ENCODE assay signal across 17 cellular contexts in the genomic region with DNA sequence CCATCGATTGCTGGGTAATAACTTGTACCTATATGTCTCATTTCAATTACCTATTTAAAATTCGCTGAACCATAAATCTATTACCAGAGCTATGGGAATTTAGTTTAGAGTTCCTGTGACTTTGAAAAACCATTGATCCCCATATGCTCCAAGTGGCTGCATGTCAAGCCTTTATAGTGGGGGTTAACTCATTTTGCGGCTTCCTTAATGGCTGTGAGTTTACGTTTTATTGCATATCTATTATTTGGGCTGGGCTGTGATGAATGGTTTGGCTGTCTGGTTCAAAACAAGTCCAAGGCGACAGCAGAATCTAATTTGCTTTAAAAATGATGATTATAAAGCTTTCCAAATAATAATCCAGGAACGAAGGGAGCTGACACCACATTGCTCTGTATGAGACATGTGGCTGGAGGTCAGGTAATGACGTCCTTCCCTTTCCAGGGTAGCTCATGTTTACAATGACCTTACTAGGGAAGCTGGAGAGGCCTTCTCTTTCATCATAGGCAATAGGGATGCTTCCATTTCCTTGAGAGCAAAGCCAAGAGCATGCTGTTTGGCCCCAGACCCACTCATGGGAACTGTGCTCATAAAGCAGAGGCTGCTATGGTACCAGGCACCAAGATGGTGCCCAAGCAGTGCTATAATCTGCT.
DNase-seq lines count a peak whose midpoint lies in the region; ATAC-seq and TF ChIP-seq lines count a peak whose summit lies in the region.
"Had no signal": no experiment of that assay in that cellular context is flagged by ENCODE, and none has a peak within 500 bp of the region (broad histone marks: within the 10 kb centered on the region; RNA-seq: fewer than 3 reads in every experiment).

No MANE protein-coding gene starts in this region.

- TF ChIP-seq RAD21 in IMR-90 (IDR thresholded peaks at IDR 0.05; ENCODE audit: low read length) = no peak

- H3K4me3 ChIP-seq in IMR-90 (ENCODE audit: insufficient read depth, low read depth, low read length) (no peak overlapping the region), choroid plexus epithelial cell (ENCODE audit: low read depth, low read length) (no peak overlapping the region), fibroblast of the aortic adventitia (ENCODE audit: low read depth, low read length) (no peak overlapping the region), aorta (ENCODE audit: low read length in 2 of 2) (no peak overlapping the region), mucosa of descending colon (no peak overlapping the region)
- H3K4me3 ChIP-seq: GM12878 had no signal

- 40% methylated on average over 1 of the region's 7 CpGs; no CpG with 5 or more reads in 1 of the 2 experiments for WGBS in IMR-90 (ENCODE audit: extremely low coverage in 2 of 2, insufficient read length in 1 of 2), 2 experiments
- 76 to 81% methylated on average over 7 of the region's 7 CpGs for WGBS in aorta, 2 donors

- H3K36me3 ChIP-seq in IMR-90 (ENCODE audit: control insufficient read depth, insufficient read depth, low read length) (no peaks in the 10 kb centered on the region), aorta (ENCODE audit: control insufficient read depth in 1 of 2, insufficient read depth in 2 of 2, low read length in 1 of 2) (no peaks in the 10 kb centered on the region), mucosa of descending colon (ENCODE audit: low read depth) (no peaks in the 10 kb centered on the region)
- H3K36me3 ChIP-seq: BE2C had no signal

- no peak overlapping the region for H3K4ac ChIP-seq in IMR-90 (ENCODE audit: low read depth, low read length)

- H3K27me3 ChIP-seq in IMR-90 (ENCODE audit: control insufficient read depth, insufficient read depth, low read length) (peaks cover 13% of the 10 kb centered on the region; the same call in 1 of the 2 replicates), aorta (ENCODE audit: control insufficient read depth in 1 of 2, insufficient read depth in 2 of 2, low read length in 1 of 2) (no peaks in the 10 kb centered on the region)
- H3K27me3 ChIP-seq: BE2C had no signal

- H3K9me3 ChIP-seq in IMR-90 (ENCODE audit: control insufficient read depth, insufficient read depth, low read length) (no peaks in the 10 kb centered on the region), aorta (ENCODE audit: control insufficient read depth, low read length) (no peaks in the 10 kb centered on the region), mucosa of descending colon (no peaks in the 10 kb centered on the region)
- H3K9me3 ChIP-seq: BE2C had no signal

- ATAC-seq in IMR-90 (ENCODE audit: low read depth) (no peak), aorta (ENCODE audit: low FRiP score) (peak; percentile 24), GM21619 (IDR thresholded peaks at IDR 0.05; ENCODE audit: unreplicated experiment) (no peak), mucosa of descending colon (no peak)
- ATAC-seq: GM12878, HepG2 had no signal

- H4K8ac ChIP-seq in IMR-90 (ENCODE audit: low read depth in 2 of 2, low read length in 2 of 2) = no peak overlapping the region

- no peak for TF ChIP-seq CTCF in IMR-90 (conservative IDR thresholded peaks at IDR 0.05; ENCODE audit: low read depth, low read length)
- no peak for TF ChIP-seq CTCF in choroid plexus epithelial cell (conservative IDR thresholded peaks at IDR 0.05; ENCODE audit: low read depth, low read length)
- TF ChIP-seq CTCF in fibroblast of the aortic adventitia (IDR thresholded peaks at IDR 0.05; ENCODE audit: insufficient read depth, low read length) = no peak
- TF ChIP-seq CTCF in mucosa of descending colon (IDR thresholded peaks at IDR 0.05) = no peak

- DNase-seq in IMR-90 (peak; percentile 16), choroid plexus epithelial cell (ENCODE audit: low read depth) (peak; percentile 29), fibroblast of the aortic adventitia (ENCODE audit: low read depth) (peak; percentile 4), aorta (no peak), mucosa of descending colon (no peak), activated gamma-delta T cell (lab: John Stamatoyannopoulos, UW) (no peak)
- no peak for DNase-seq in stimulated activated CD4-positive, alpha-beta T cell treated with anti-CD3 and anti-CD28 coated beads, Interleukin-12 subunit alpha, Interleukin-12 subunit beta, amount 100 ng/mL, for 4 hours
- DNase-seq: ACHN; BE2C; CD4-positive, alpha-beta memory T cell; DMS153; DMS79 treated with DMSO at 0.1 percent for 48 hours; EL; H9 had no signal

- no peak overlapping the region for H2AK5ac ChIP-seq in IMR-90 (ENCODE audit: low read depth, low read length)

- H2BK120ac ChIP-seq in IMR-90 (ENCODE audit: low read depth, low read length) = no peak overlapping the region

- no peak overlapping the region for H3K4me2 ChIP-seq in IMR-90 (ENCODE audit: low read depth, low read length)

- H3K27ac ChIP-seq in IMR-90 (ENCODE audit: insufficient read depth, low read length) (no peak overlapping the region), aorta (ENCODE audit: low read depth in 1 of 2, low read length in 2 of 2) (no peak overlapping the region)

- dilution Hi-C loops in IMR-90 (cut with HindIII; ENCODE audit: low sequenced_read_pairs, unreplicated experiment) = no loop called here

- H4K91ac ChIP-seq in IMR-90 (ENCODE audit: insufficient read depth, low read depth, low read length) = no peak overlapping the region

- no peak overlapping the region for H4K5ac ChIP-seq in IMR-90 (ENCODE audit: low read depth, low read length)

- no peak overlapping the region for H2BK20ac ChIP-seq in IMR-90 (ENCODE audit: low read depth, low read length)

- no peak overlapping the region for H3K23ac ChIP-seq in IMR-90 (ENCODE audit: low read depth, low read length)

- no peak overlapping the region for H3K14ac ChIP-seq in IMR-90 (replicated peaks; ENCODE audit: low read depth, low read length)

- no peaks in the 10 kb centered on the region for H4K20me1 ChIP-seq in IMR-90 (ENCODE audit: insufficient read depth, low read length)

- CTCF ChIA-PET in IMR-90 (lab: Yijun Ruan, JAX) = no interaction called here

- no peaks in the 10 kb centered on the region for H3K79me1 ChIP-seq in IMR-90 (ENCODE audit: low read depth in 1 of 2, low read length in 2 of 2)

- H3K4me1 ChIP-seq in IMR-90 (ENCODE audit: control insufficient read depth, insufficient read depth, low read length) (no peaks in the 10 kb centered on the region), aorta (ENCODE audit: control insufficient read depth in 1 of 2, insufficient read depth in 2 of 2, low read length in 2 of 2) (no peaks in the 10 kb centered on the region), mucosa of descending colon (ENCODE audit: low read depth) (no peaks in the 10 kb centered on the region)
- H3K4me1 ChIP-seq: BE2C had no signal

- no peak overlapping the region for H2AK9ac ChIP-seq in IMR-90 (replicated peaks; ENCODE audit: low read depth, low read length, poor library complexity)

- no peak for TF ChIP-seq POLR2A in IMR-90 (IDR thresholded peaks at IDR 0.05; ENCODE audit: low read depth, low read length)

- H2AFZ ChIP-seq in IMR-90 (replicated peaks; ENCODE audit: low read length, poor library complexity) = no peak overlapping the region

- in situ Hi-C loops in IMR-90 (cut with MboI; ENCODE audit: low sequenced_read_pairs) = no loop called here

- intact Hi-C loops in IMR-90 (cut with micrococcal nuclease) (no loop called here), aorta (cut with DNase I) (no loop called here), mucosa of descending colon (cut with DNase I, micrococcal nuclease) (no loop called here)

- POLR2A ChIA-PET in IMR-90 (lab: Charles Lee; ENCODE audit: unreplicated experiment) = no interaction called here

- no peak overlapping the region for H2BK5ac ChIP-seq in IMR-90 (ENCODE audit: low read depth, low read length, poor library complexity, severe bottlenecking)

- no peak overlapping the region for H3K56ac ChIP-seq in IMR-90 (ENCODE audit: extremely low read depth, insufficient read depth, low read length)

- H3K9me1 ChIP-seq in IMR-90 (ENCODE audit: insufficient read depth, low read length) = no peaks in the 10 kb centered on the region

- no TSS peak for BruUV-seq in IMR-90 (replicated peaks; lab: Mats Ljungman, UMichigan)

- H2BK15ac ChIP-seq in IMR-90 (ENCODE audit: low read depth, low read length) = no peak overlapping the region

- no peak overlapping the region for H3K9ac ChIP-seq in IMR-90 (ENCODE audit: low read depth, low read length)

- no peak overlapping the region for H3K18ac ChIP-seq in IMR-90 (ENCODE audit: low read depth, low read length)

TF ChIP-seq in IMR-90, 13 proteins besides CTCF, POLR2A, EP300 and RAD21:
- no peak for TF ChIP-seq SMC3 (IDR thresholded peaks at IDR 0.05; ENCODE audit: low read depth, low read length)
- TF ChIP-seq NFE2L2 (IDR thresholded peaks at IDR 0.05; ENCODE audit: low read depth, low read length) = no peak
- no peak for TF ChIP-seq CHD1 (IDR thresholded peaks at IDR 0.05; ENCODE audit: low read depth, low read length)
- TF ChIP-seq MAZ (IDR thresholded peaks at IDR 0.05; ENCODE audit: borderline replicate concordance, low read depth, low read length) = no peak
- no peak for TF ChIP-seq RFX5 (IDR thresholded peaks at IDR 0.05; ENCODE audit: low read depth, low read length)
- TF ChIP-seq MXI1 (IDR thresholded peaks at IDR 0.05; ENCODE audit: borderline replicate concordance, low read depth, low read length) = no peak
- no peak for TF ChIP-seq BHLHE40 (IDR thresholded peaks at IDR 0.05; ENCODE audit: low read depth, low read length)

Comparison
In these comparisons a context has a peak if more than half of its experiments do, and no peak if none do; other contexts are left out.
1. DNase-seq: peak in IMR-90 (single experiment), choroid plexus epithelial cell (single experiment) and fibroblast of the aortic adventitia (single experiment); none in aorta (0 of 2), mucosa of descending colon (0 of 3), activated gamma-delta T cell (single experiment) and stimulated activated CD4-positive, alpha-beta T cell treated with anti-CD3 and anti-CD28 coated beads, Interleukin-12 subunit alpha, Interleukin-12 subunit beta, amount 100 ng/mL, for 4 hours (single experiment).